In genomic region chr21:25307489-25307888, GRCh38 we compare ENCODE assay signal across 22 cellular contexts.
DNase-seq lines count a peak whose midpoint lies in the region; ATAC-seq and TF ChIP-seq lines count a peak whose summit lies in the region.
"Had no signal": no experiment of that assay in that cellular context is flagged by ENCODE, and none has a peak within 500 bp of the region (broad histone marks: within the 10 kb centered on the region; RNA-seq: fewer than 3 reads in every experiment).

No MANE protein-coding gene starts in this region.

- H3K9me3 Mint-ChIP-seq in WTC11, result peaks cover 10% of the 10 kb centered on the region

- H3K4me1 ChIP-seq in RWPE2 (ENCODE audit: insufficient read depth, poor library complexity, severe bottlenecking) (no peaks in the 10 kb centered on the region), upper lobe of right lung (no peaks in the 10 kb centered on the region)
- H3K4me1 ChIP-seq: BLaER1 treated with 17β-estradiol and CSF1 and Interleukin-3, amounts not matched to agents 10 nM and 100 nM; lower lobe of right lung had no signal

- no peak overlapping the region for H3K27ac ChIP-seq in RWPE2 (ENCODE audit: poor library complexity, severe bottlenecking)
- H3K27ac ChIP-seq in upper lobe of right lung, result no peak overlapping the region
- H3K27ac ChIP-seq: BLaER1 treated with 17β-estradiol and CSF1 and Interleukin-3, amounts not matched to agents 10 nM and 100 nM; lower lobe of right lung had no signal

- H3K4me3 ChIP-seq in RWPE2 (ENCODE audit: severe bottlenecking) (no peak overlapping the region), upper lobe of right lung (no peak overlapping the region)
- H3K4me3 ChIP-seq: BLaER1 treated with 17β-estradiol and CSF1 and Interleukin-3, amounts not matched to agents 10 nM and 100 nM; lower lobe of right lung had no signal

- H3K9me3 ChIP-seq in RWPE2 (ENCODE audit: severe bottlenecking), result no peaks in the 10 kb centered on the region
- H3K9me3 ChIP-seq in upper lobe of right lung, result no peaks in the 10 kb centered on the region

- no peak overlapping the region for H3K4me3 Mint-ChIP-seq in WTC11
- H3K4me3 Mint-ChIP-seq: activated CD4-positive, alpha-beta T cell treated with anti-CD3 and anti-CD28 coated beads for 36 hours; activated T-helper 1 cell treated with anti-CD3 and anti-CD28 coated beads, Interleukin-12 subunit alpha, Interleukin-12 subunit beta, Interleukin-2, Interleukin-4 antibody, amounts not matched to agents 30 ng/mL and 10 ng/mL and 1 ng/mL, durations not matched to agents 14 hours and 24 hours and 36 hours; brain; stimulated activated naive CD8-positive, alpha-beta T cell treated with anti-CD3 and anti-CD28 coated beads, Interleukin-15, amount 100 ng/mL, for 72 hours had no signal

- ATAC-seq in RWPE2 (ENCODE audit: low read depth), result peak; percentile 87
- ATAC-seq in GM18867 (IDR thresholded peaks at IDR 0.05; ENCODE audit: unreplicated experiment), result no peak
- ATAC-seq in upper lobe of right lung, result no peak
- ATAC-seq in WTC11, result no peak
- ATAC-seq: activated CD4-positive, alpha-beta T cell treated with anti-CD3 and anti-CD28 coated beads for 36 hours; activated naive CD4-positive, alpha-beta T cell treated with anti-CD3 and anti-CD28 coated beads, Interleukin-2, amount 50 U/mL, for 72 hours; lower lobe of right lung; stimulated activated naive CD8-positive, alpha-beta T cell treated with anti-CD3 and anti-CD28 coated beads, Interleukin-15, amount 100 ng/mL, for 72 hours had no signal

- H3K27me3 ChIP-seq in RWPE2 (ENCODE audit: insufficient read depth, poor library complexity, severe bottlenecking) (no peaks in the 10 kb centered on the region), upper lobe of right lung (no peaks in the 10 kb centered on the region)
- H3K27me3 ChIP-seq: BLaER1 treated with 17β-estradiol and CSF1 and Interleukin-3, amounts not matched to agents 10 nM and 100 nM had no signal

- H3K27ac Mint-ChIP-seq in WTC11, result no peak overlapping the region
- H3K27ac Mint-ChIP-seq: activated CD4-positive, alpha-beta T cell treated with anti-CD3 and anti-CD28 coated beads for 36 hours; activated naive CD4-positive, alpha-beta T cell treated with anti-CD3 and anti-CD28 coated beads, Interleukin-2, amount 50 U/mL, for 72 hours; activated T-helper 1 cell treated with anti-CD3 and anti-CD28 coated beads, Interleukin-12 subunit alpha, Interleukin-12 subunit beta, Interleukin-2, Interleukin-4 antibody, amounts not matched to agents 30 ng/mL and 10 ng/mL and 1 ng/mL, durations not matched to agents 14 hours and 24 hours and 36 hours; brain; progenitor cell of endocrine pancreas; stimulated activated naive CD8-positive, alpha-beta T cell treated with anti-CD3 and anti-CD28 coated beads, Interleukin-15, amount 100 ng/mL, for 72 hours had no signal

- no peak for TF ChIP-seq CTCF in RWPE2 (IDR thresholded peaks at IDR 0.05; ENCODE audit: poor library complexity, severe bottlenecking)
- no peak for TF ChIP-seq CTCF in upper lobe of right lung (IDR thresholded peaks at IDR 0.05)
- TF ChIP-seq CTCF in WTC11 (IDR thresholded peaks at IDR 0.05), result no peak

- CTCF ChIA-PET in WTC11 (lab: Charles Lee), result interaction anchor here (1.9 kb wide), 1 partner anchor 24 kb away, joined by 7 read pairs; no protein-coding TSS in a partner anchor

- DNase-seq in GM04504 (ENCODE audit: low read depth) (peak; percentile 30), RWPE2 (ENCODE audit: low spot score) (no peak), fibroblast of gingiva (ENCODE audit: low read depth) (peak; percentile 6), upper lobe of right lung (no peak), WTC11 (ENCODE audit: low spot score) (no peak)
- DNase-seq in stimulated activated naive CD4-positive, alpha-beta T cell treated with Interleukin-2 at 50 U/mL for 16 hours (lab: John Stamatoyannopoulos, UW), result no peak
- DNase-seq: activated CD4-positive, alpha-beta T cell treated with anti-CD3 and anti-CD28 coated beads for 36 hours; hypothalamus; islet precursor cell; lower lobe of right lung; NCI-H1105; NCI-H2107; NCI-H510A; stimulated activated CD4-positive, alpha-beta T cell treated with anti-CD3 and anti-CD28 coated beads, Interleukin-4, amount 100 ng/mL, for 24 hours; stimulated activated naive CD8-positive, alpha-beta T cell treated with anti-CD3 and anti-CD28 coated beads, Interleukin-15, amount 100 ng/mL, for 72 hours; trophoblast cell had no signal

- no peaks in the 10 kb centered on the region for H3K27me3 Mint-ChIP-seq in WTC11 (ENCODE audit: low read depth)
- H3K27me3 Mint-ChIP-seq: brain; progenitor cell of endocrine pancreas; stimulated activated naive CD8-positive, alpha-beta T cell treated with anti-CD3 and anti-CD28 coated beads, Interleukin-15, amount 100 ng/mL, for 72 hours had no signal

- POLR2A ChIA-PET in WTC11 (lab: Charles Lee), result no interaction called here

- H3K4me1 Mint-ChIP-seq in WTC11, result no peaks in the 10 kb centered on the region
- H3K4me1 Mint-ChIP-seq: activated CD4-positive, alpha-beta T cell treated with anti-CD3 and anti-CD28 coated beads for 36 hours; stimulated activated naive CD8-positive, alpha-beta T cell treated with anti-CD3 and anti-CD28 coated beads, Interleukin-15, amount 100 ng/mL, for 72 hours had no signal

- H3K36me3 ChIP-seq in RWPE2 (ENCODE audit: low read depth) (no peaks in the 10 kb centered on the region), upper lobe of right lung (no peaks in the 10 kb centered on the region)
- H3K36me3 ChIP-seq: BLaER1 treated with 17β-estradiol and CSF1 and Interleukin-3, amounts not matched to agents 10 nM and 100 nM; lower lobe of right lung had no signal

- H3K36me3 Mint-ChIP-seq in WTC11, result no peaks in the 10 kb centered on the region
- H3K36me3 Mint-ChIP-seq: brain had no signal

- intact Hi-C loops in upper lobe of right lung (cut with DNase I), result no loop called here

TF ChIP-seq in WTC11, 78 proteins besides CTCF, POLR2A, EP300 and RAD21 (continues in another document):
- TF ChIP-seq GRHL2 (CRISPR knock-in tag; IDR thresholded peaks at IDR 0.05; ENCODE audit: insufficient replicate concordance, severe bottlenecking) (no peak), JAZF1 (CRISPR knock-in tag; IDR thresholded peaks at IDR 0.05) (no peak), AFF4 (CRISPR knock-in tag; IDR thresholded peaks at IDR 0.05; ENCODE audit: borderline replicate concordance) (no peak), ATF2 (CRISPR knock-in tag; IDR thresholded peaks at IDR 0.05; ENCODE audit: borderline replicate concordance, low read depth) (no peak), MYBL2 (CRISPR knock-in tag; IDR thresholded peaks at IDR 0.05) (no peak), MLX (CRISPR knock-in tag; IDR thresholded peaks at IDR 0.05) (no peak), IRF1 (CRISPR knock-in tag; IDR thresholded peaks at IDR 0.05) (no peak), TEAD4 (CRISPR knock-in tag; IDR thresholded peaks at IDR 0.05) (no peak), JUN (CRISPR knock-in tag; IDR thresholded peaks at IDR 0.05) (no peak)

Comparison
In these comparisons a context has a peak if more than half of its experiments do, and no peak if none do; other contexts are left out.
1. DNase-seq: peak in GM04504 (single experiment) and fibroblast of gingiva (single experiment); none in RWPE2 (single experiment), upper lobe of right lung (single experiment), stimulated activated naive CD4-positive, alpha-beta T cell treated with Interleukin-2 at 50 U/mL for 16 hours (single experiment) and WTC11 (single experiment).